11 cellular contexts compared by ENCODE assay signal in genomic region chr7:50125766-50126165, GRCh38. TPM values are rescaled to one million over a fixed set of nuclear protein-coding genes. Genes with fewer than 3 reads are reported as not detected.
"Had no signal": no experiment of that assay in that cellular context is flagged by ENCODE, and none has a peak within 500 bp of the region (broad histone marks: within the 10 kb centered on the region; RNA-seq: fewer than 3 reads in every experiment).

No MANE protein-coding gene starts in this region.

- H3K36me3 Mint-ChIP-seq: IgD-negative memory B cell had no signal

- H2AFZ ChIP-seq: GM23248 had no signal

- H3K4me2 ChIP-seq: KMS-11 had no signal

- H3K27ac Mint-ChIP-seq: IgD-negative memory B cell had no signal

- H3K4me3 Mint-ChIP-seq: IgD-negative memory B cell had no signal

- H3K9ac ChIP-seq: GM23248, KMS-11 had no signal

- FAIRE-seq: HepG2 had no signal

- H3K27me3 Mint-ChIP-seq: IgD-negative memory B cell had no signal

- H3K4me3 ChIP-seq: GM23248 had no signal

- DNase-seq: GM23248, GOT3, H7, HCEC 1CT, KBM-7 had no signal

- H3K27ac ChIP-seq: GM23248, HL-60, KMS-11 had no signal

- ATAC-seq: HepG2 had no signal

RNA-seq across cellular contexts. Expression of gene ZPBP, which starts 32.7 kb away (rescaled TPM):
- total RNA-seq: GM23248, H4, H7, HepG2, HT1080 had no signal
